ENCODE assay signal across 8 cellular contexts in genomic region chr14:61894452-61895077, GRCh38.
DNase-seq lines count a peak whose midpoint lies in the region; ATAC-seq, FAIRE-seq and TF ChIP-seq lines count a peak whose summit lies in the region.

No MANE protein-coding gene starts in this region.

- 25 to 39% methylated on average over 5 of the region's 5 CpGs for WGBS in body of pancreas, 2 donors

- no peak overlapping the region for H3K27ac ChIP-seq in body of pancreas
- no peak overlapping the region for H3K27ac ChIP-seq in kidney (ENCODE audit: low read depth in 2 of 2, low read length in 2 of 2)

- H3K9me3 ChIP-seq in BE2C (no peaks in the 10 kb centered on the region), body of pancreas (no peaks in the 10 kb centered on the region), kidney (ENCODE audit: control insufficient read depth in 1 of 2, low read length in 2 of 2) (no peaks in the 10 kb centered on the region)

- no peak overlapping the region for H3K9ac ChIP-seq in kidney (ENCODE audit: low read length in 2 of 2)

- FAIRE-seq in kidney (lab: Jason Lieb, UNC) = no peak

- intact Hi-C loops in body of pancreas (cut with DNase I) (loop anchor here (10.0 kb wide), 1 partner anchor 230 kb away; no protein-coding TSS in a partner anchor), kidney (cut with DNase I) (no loop called here)

- H3K36me3 ChIP-seq in BE2C (no peaks in the 10 kb centered on the region), body of pancreas (replicated peaks in 1 of 2; ENCODE audit: insufficient read depth in 1 of 2, low read depth in 2 of 2) (no peaks in the 10 kb centered on the region), kidney (ENCODE audit: control insufficient read depth in 1 of 2, insufficient read depth in 2 of 2, low read length in 2 of 2) (no peaks in the 10 kb centered on the region)

- DNase-seq in BE2C = peak; percentile 79
- DNase-seq in GM19238 (ENCODE audit: insufficient read length, low spot score) = peak; percentile 18
- DNase-seq in NCI-H1417 (lab: John Stamatoyannopoulos, UW) = peak; percentile 52 to 92 (median 82)
- DNase-seq in T-helper 9 cell = peak; percentile 26
- DNase-seq in body of pancreas = peak; percentile 68 to 82 (median 75)
- no peak for DNase-seq in kidney
- peak; percentile 37 for DNase-seq in stimulated activated CD4-positive, alpha-beta T cell treated with anti-CD3 and anti-CD28 coated beads, Interleukin-2, amount 100 ng/mL, for 4 hours (ENCODE audit: low read depth)

- TF ChIP-seq CTCF in BE2C (IDR thresholded peaks at IDR 0.05; ENCODE audit: low read depth, low read length) (peak; percentile 92), body of pancreas (IDR thresholded peaks at IDR 0.05) (peak; percentile 48 to 75 (median 63)), kidney (IDR thresholded peaks at IDR 0.05; ENCODE audit: borderline replicate concordance, extremely low read depth, insufficient read depth) (peak; percentile 72)

- no peaks in the 10 kb centered on the region; the same call in none of the 2 replicates for H3K27me3 ChIP-seq in BE2C
- H3K27me3 ChIP-seq in body of pancreas = no peaks in the 10 kb centered on the region

- no peak for ATAC-seq in body of pancreas
- ATAC-seq in HG03139 (IDR thresholded peaks at IDR 0.05; ENCODE audit: unreplicated experiment) = no peak

- no peak for TF ChIP-seq POLR2A in body of pancreas (IDR thresholded peaks at IDR 0.05)

- H3K4me1 ChIP-seq in BE2C = no peaks in the 10 kb centered on the region
- H3K4me1 ChIP-seq in body of pancreas = no peaks in the 10 kb centered on the region
- no peaks in the 10 kb centered on the region for H3K4me1 ChIP-seq in kidney (ENCODE audit: control insufficient read depth in 1 of 2, insufficient read depth in 1 of 2, low read depth in 1 of 2, low read length in 2 of 2)

- H3K4me3 ChIP-seq in BE2C (ENCODE audit: low read depth, low read length) (no peak overlapping the region), body of pancreas (no peak overlapping the region), kidney (ENCODE audit: low read length in 2 of 2) (no peak overlapping the region)
